Comparison of ENCODE assay signal across 8 cellular contexts in genomic region chr10:34666008-34666700, GRCh38.
DNase-seq lines count a peak whose midpoint lies in the region; ATAC-seq and TF ChIP-seq lines count a peak whose summit lies in the region.

No MANE protein-coding gene starts in this region.

- H2AFZ ChIP-seq in OCI-LY3 (ENCODE audit: low read depth, low read length): peak overlapping the region; percentile 83; the same call in 1 of the 2 replicates

- H3K9me3 Mint-ChIP-seq in nephron: no peaks in the 10 kb centered on the region

- H3K79me2 ChIP-seq in OCI-LY3 (ENCODE audit: low read length): no peaks in the 10 kb centered on the region

- H4K20me1 ChIP-seq in OCI-LY3 (ENCODE audit: insufficient read depth, low read length): no peaks in the 10 kb centered on the region

- peak overlapping the region; percentile 64 for H3K4me2 ChIP-seq in OCI-LY3 (ENCODE audit: low read length)

- TF ChIP-seq POLR2A in spleen (IDR thresholded peaks at IDR 0.05): no peak

- peak overlapping the region; percentile 17 to 70 (median 68) for H3K27ac Mint-ChIP-seq in nephron

- TF ChIP-seq CTCF in OCI-LY3 (IDR thresholded peaks at IDR 0.05; ENCODE audit: low read depth, low read length) (peak; percentile 53), nephron (IDR thresholded peaks at IDR 0.05; ENCODE audit: unreplicated experiment in 3 of 3) (peak; percentile 54 to 66 (median 62)), spleen (IDR thresholded peaks at IDR 0.05 in 8 of 11, conservative IDR thresholded peaks at IDR 0.05 in 3 of 11) (peak in 4 of 11 experiments; percentile 19 to 26 (median 22))

- H3K4me3 Mint-ChIP-seq in nephron: no peak overlapping the region

- DNase-seq in AML-193 (lab: John Stamatoyannopoulos, UW): peak; percentile 54 to 68
- peak; percentile 76 for DNase-seq in epidermal melanocyte (ENCODE audit: insufficient read length, low spot score)
- no peak for DNase-seq in spleen
- DNase-seq in NCI-H2029 (lab: John Stamatoyannopoulos, UW): no peak

- intact Hi-C loops in spleen (cut with DNase I; ENCODE audit: low total_unique reads): no loop called here

- no peaks in the 10 kb centered on the region for H3K27me3 Mint-ChIP-seq in nephron (ENCODE audit: low read depth)

- no peaks in the 10 kb centered on the region for H3K9me3 ChIP-seq in OCI-LY3 (ENCODE audit: insufficient read depth, low read length)
- H3K9me3 ChIP-seq in spleen: no peaks in the 10 kb centered on the region

- H3K27me3 ChIP-seq in OCI-LY3 (ENCODE audit: low read depth, low read length) (no peaks in the 10 kb centered on the region), spleen (replicated peaks in 1 of 7) (no peaks in the 10 kb centered on the region)

- H3K4me3 ChIP-seq in OCI-LY3 (ENCODE audit: low read length): peak overlapping the region; percentile 42; the same call in 1 of the 2 replicates
- no peak overlapping the region for H3K4me3 ChIP-seq in spleen

- ATAC-seq in GM18907 (IDR thresholded peaks at IDR 0.05; ENCODE audit: unreplicated experiment) (peak; percentile 65), HG03135 (IDR thresholded peaks at IDR 0.05; ENCODE audit: unreplicated experiment) (peak; percentile 66)

- H3K27ac ChIP-seq in OCI-LY3 (ENCODE audit: low read length): no peak overlapping the region
- no peak overlapping the region for H3K27ac ChIP-seq in spleen

- 0 out of 2 replicates have a peak overlapping the region, but pooled peaks have one; percentile 20 for H3K9ac ChIP-seq in OCI-LY3 (ENCODE audit: low read length)

- peaks cover 29% of the 10 kb centered on the region for H3K4me1 Mint-ChIP-seq in nephron

- no peaks in the 10 kb centered on the region for H3K36me3 ChIP-seq in OCI-LY3 (replicated peaks; ENCODE audit: low read depth, low read length)
- H3K36me3 ChIP-seq in spleen: no peaks in the 10 kb centered on the region

- H3K4me1 ChIP-seq in OCI-LY3 (ENCODE audit: low read length) (no peaks in the 10 kb centered on the region; the same call in 1 of the 2 replicates), spleen (no peaks in the 10 kb centered on the region)

- WGBS in spleen, 5 donors: 22 to 32% (median 24%) methylated on average over 6 of the region's 6 CpGs

- H3K36me3 Mint-ChIP-seq in nephron (ENCODE audit: low read depth): no peaks in the 10 kb centered on the region

Comparison
In these comparisons a context has a peak if more than half of its experiments do, and no peak if none do; other contexts are left out.
1. DNase-seq: peak in AML-193 (2 of 2) and epidermal melanocyte (single experiment); none in spleen (single experiment) and NCI-H2029 (single experiment).